Comparison of ENCODE assay signal across 1 cellular context in the genomic region with DNA sequence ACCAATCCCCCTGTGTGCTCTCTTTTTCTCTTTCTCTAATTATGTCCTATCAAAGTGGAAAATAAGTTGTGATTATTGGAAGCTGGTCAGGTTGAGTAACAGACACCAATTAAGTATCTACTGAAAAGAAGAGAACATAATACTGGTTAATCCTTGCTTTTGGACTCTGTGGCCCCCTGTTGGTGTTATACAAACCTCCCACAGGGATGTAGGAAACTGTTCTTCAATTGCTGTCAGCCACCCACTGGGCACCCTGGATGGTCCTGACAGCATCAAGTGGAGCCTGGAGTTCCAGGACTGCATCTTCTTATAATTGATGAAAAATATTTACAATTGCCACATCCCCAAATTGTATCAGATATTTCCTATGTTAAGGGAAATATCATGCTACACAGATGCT.
TF ChIP-seq lines count a peak whose summit lies in the region.

No MANE protein-coding gene starts in this region.

TF ChIP-seq in HEK293T, 16 proteins besides CTCF, POLR2A, EP300 and RAD21 (continued from another document):
- TF ChIP-seq, protein P1, sequence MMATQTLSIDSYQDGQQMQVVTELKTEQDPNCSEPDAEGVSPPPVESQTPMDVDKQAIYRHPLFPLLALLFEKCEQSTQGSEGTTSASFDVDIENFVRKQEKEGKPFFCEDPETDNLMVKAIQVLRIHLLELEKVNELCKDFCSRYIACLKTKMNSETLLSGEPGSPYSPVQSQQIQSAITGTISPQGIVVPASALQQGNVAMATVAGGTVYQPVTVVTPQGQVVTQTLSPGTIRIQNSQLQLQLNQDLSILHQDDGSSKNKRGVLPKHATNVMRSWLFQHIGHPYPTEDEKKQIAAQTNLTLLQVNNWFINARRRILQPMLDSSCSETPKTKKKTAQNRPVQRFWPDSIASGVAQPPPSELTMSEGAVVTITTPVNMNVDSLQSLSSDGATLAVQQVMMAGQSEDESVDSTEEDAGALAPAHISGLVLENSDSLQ (IDR thresholded peaks at IDR 0.05): no peak
